Comparison of ENCODE assay signal across 1 cellular context in genomic region chr5:40798012-40798855, GRCh38.
TF ChIP-seq lines count a peak whose summit lies in the region.

TSS of gene PRKAA1 (minus strand) at chr5:40798374. CDS start at chr5:40798189, 185 bp downstream.

TF ChIP-seq in HepG2, 621 proteins besides CTCF, POLR2A, EP300 and RAD21 (continued from another document and continues in another):
- 0 out of 2 replicates have a peak, but pooled peaks have one; percentile 61 for TF ChIP-seq NAIF1 (CRISPR knock-in tag; IDR thresholded peaks at IDR 0.05; ENCODE audit: borderline replicate concordance)
- no peak for TF ChIP-seq ZNF7 (CRISPR knock-in tag; IDR thresholded peaks at IDR 0.05)
- 0 out of 2 replicates have a peak, but pooled peaks have one; percentile 34 for TF ChIP-seq SNAPC5 (CRISPR knock-in tag; IDR thresholded peaks at IDR 0.05; ENCODE audit: borderline replicate concordance)
- peak; percentile 32; the same call in 1 of the 2 replicates for TF ChIP-seq CREB1 (IDR thresholded peaks at IDR 0.05)
- peak; percentile 28; the same call in 1 of the 2 replicates for TF ChIP-seq CREB1 (CRISPR knock-in tag; IDR thresholded peaks at IDR 0.05)
- no peak for TF ChIP-seq KDM6A (CRISPR knock-in tag; IDR thresholded peaks at IDR 0.05; ENCODE audit: low read depth)
- 0 out of 2 replicates have a peak, but pooled peaks have one; percentile 23 for TF ChIP-seq ZBTB33 (CRISPR knock-in tag; IDR thresholded peaks at IDR 0.05)
- TF ChIP-seq RXRB (CRISPR knock-in tag; IDR thresholded peaks at IDR 0.05; ENCODE audit: borderline replicate concordance), result peak; percentile 26; the same call in 1 of the 2 replicates
- peak; percentile 32; the same call in 1 of the 2 replicates for TF ChIP-seq SPEN (CRISPR knock-in tag; IDR thresholded peaks at IDR 0.05; ENCODE audit: low read depth)
- peak; percentile 30; the same call in 1 of the 2 replicates for TF ChIP-seq ZNF143 (CRISPR knock-in tag; IDR thresholded peaks at IDR 0.05)
- 0 out of 2 replicates have a peak, but pooled peaks have one; percentile 15 for TF ChIP-seq ZBTB1 (CRISPR knock-in tag; IDR thresholded peaks at IDR 0.05; ENCODE audit: borderline replicate concordance)
- TF ChIP-seq JUN (CRISPR knock-in tag; IDR thresholded peaks at IDR 0.05), result no peak
- no peak for TF ChIP-seq TOPORS (CRISPR knock-in tag; IDR thresholded peaks at IDR 0.05)
- TF ChIP-seq, protein P1, sequence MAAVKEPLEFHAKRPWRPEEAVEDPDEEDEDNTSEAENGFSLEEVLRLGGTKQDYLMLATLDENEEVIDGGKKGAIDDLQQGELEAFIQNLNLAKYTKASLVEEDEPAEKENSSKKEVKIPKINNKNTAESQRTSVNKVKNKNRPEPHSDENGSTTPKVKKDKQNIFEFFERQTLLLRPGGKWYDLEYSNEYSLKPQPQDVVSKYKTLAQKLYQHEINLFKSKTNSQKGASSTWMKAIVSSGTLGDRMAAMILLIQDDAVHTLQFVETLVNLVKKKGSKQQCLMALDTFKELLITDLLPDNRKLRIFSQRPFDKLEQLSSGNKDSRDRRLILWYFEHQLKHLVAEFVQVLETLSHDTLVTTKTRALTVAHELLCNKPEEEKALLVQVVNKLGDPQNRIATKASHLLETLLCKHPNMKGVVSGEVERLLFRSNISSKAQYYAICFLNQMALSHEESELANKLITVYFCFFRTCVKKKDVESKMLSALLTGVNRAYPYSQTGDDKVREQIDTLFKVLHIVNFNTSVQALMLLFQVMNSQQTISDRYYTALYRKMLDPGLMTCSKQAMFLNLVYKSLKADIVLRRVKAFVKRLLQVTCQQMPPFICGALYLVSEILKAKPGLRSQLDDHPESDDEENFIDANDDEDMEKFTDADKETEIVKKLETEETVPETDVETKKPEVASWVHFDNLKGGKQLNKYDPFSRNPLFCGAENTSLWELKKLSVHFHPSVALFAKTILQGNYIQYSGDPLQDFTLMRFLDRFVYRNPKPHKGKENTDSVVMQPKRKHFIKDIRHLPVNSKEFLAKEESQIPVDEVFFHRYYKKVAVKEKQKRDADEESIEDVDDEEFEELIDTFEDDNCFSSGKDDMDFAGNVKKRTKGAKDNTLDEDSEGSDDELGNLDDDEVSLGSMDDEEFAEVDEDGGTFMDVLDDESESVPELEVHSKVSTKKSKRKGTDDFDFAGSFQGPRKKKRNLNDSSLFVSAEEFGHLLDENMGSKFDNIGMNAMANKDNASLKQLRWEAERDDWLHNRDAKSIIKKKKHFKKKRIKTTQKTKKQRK (IDR thresholded peaks at IDR 0.05; ENCODE audit: low read length), result no peak
- TF ChIP-seq RFXAP (CRISPR knock-in tag; IDR thresholded peaks at IDR 0.05; ENCODE audit: borderline replicate concordance), result peak; percentile 69; the same call in 1 of the 2 replicates
- TF ChIP-seq ZSCAN20 (CRISPR knock-in tag; IDR thresholded peaks at IDR 0.05; ENCODE audit: borderline replicate concordance), result peak; percentile 54; the same call in 1 of the 2 replicates
- 0 out of 2 replicates have a peak, but pooled peaks have one; percentile 9 for TF ChIP-seq IRF9 (CRISPR knock-in tag; IDR thresholded peaks at IDR 0.05; ENCODE audit: borderline replicate concordance)
- peak; percentile 62; the same call in 1 of the 2 replicates for TF ChIP-seq ZNF232 (CRISPR knock-in tag; IDR thresholded peaks at IDR 0.05; ENCODE audit: borderline replicate concordance)
- TF ChIP-seq ADNP (CRISPR knock-in tag; IDR thresholded peaks at IDR 0.05), result no peak; the same call in 1 of the 2 replicates
- TF ChIP-seq CENPX (CRISPR knock-in tag; IDR thresholded peaks at IDR 0.05), result no peak
- TF ChIP-seq FOXK1 (CRISPR knock-in tag; IDR thresholded peaks at IDR 0.05; ENCODE audit: borderline replicate concordance, low read depth), result no peak
- TF ChIP-seq FOXC1 (CRISPR knock-in tag; IDR thresholded peaks at IDR 0.05; ENCODE audit: borderline replicate concordance), result peak; percentile 53; the same call in 1 of the 2 replicates
- peak; percentile 67 for TF ChIP-seq MED1 (CRISPR knock-in tag; IDR thresholded peaks at IDR 0.05)
- peak; percentile 51; the same call in 1 of the 2 replicates for TF ChIP-seq E2F1 (CRISPR knock-in tag; IDR thresholded peaks at IDR 0.05)
- no peak for TF ChIP-seq FOXO4 (CRISPR knock-in tag; conservative IDR thresholded peaks at IDR 0.05)
- TF ChIP-seq ZNF777 (CRISPR knock-in tag; IDR thresholded peaks at IDR 0.05), result peak; percentile 63; the same call in 1 of the 2 replicates
- TF ChIP-seq ZNF160 (CRISPR knock-in tag; IDR thresholded peaks at IDR 0.05), result peak; percentile 55; the same call in 1 of the 2 replicates
- no peak for TF ChIP-seq NONO (IDR thresholded peaks at IDR 0.05)
- TF ChIP-seq NONO (CRISPR knock-in tag; conservative IDR thresholded peaks at IDR 0.05), result peak; percentile 49; the same call in 1 of the 2 replicates
- peak; percentile 87 for TF ChIP-seq ZNF687 (CRISPR knock-in tag; IDR thresholded peaks at IDR 0.05)
- 0 out of 2 replicates have a peak, but pooled peaks have one; percentile 35 for TF ChIP-seq SNAPC2 (CRISPR knock-in tag; IDR thresholded peaks at IDR 0.05)
- TF ChIP-seq MED13 (CRISPR knock-in tag; IDR thresholded peaks at IDR 0.05), result peak; percentile 82; the same call in 1 of the 2 replicates
- 0 out of 2 replicates have a peak, but pooled peaks have one; percentile 31 for TF ChIP-seq ZNF766 (CRISPR knock-in tag; IDR thresholded peaks at IDR 0.05; ENCODE audit: borderline replicate concordance)
- TF ChIP-seq TBX2 (CRISPR knock-in tag; IDR thresholded peaks at IDR 0.05; ENCODE audit: borderline replicate concordance), result peak; percentile 34; the same call in 1 of the 2 replicates
- TF ChIP-seq, protein P2, sequence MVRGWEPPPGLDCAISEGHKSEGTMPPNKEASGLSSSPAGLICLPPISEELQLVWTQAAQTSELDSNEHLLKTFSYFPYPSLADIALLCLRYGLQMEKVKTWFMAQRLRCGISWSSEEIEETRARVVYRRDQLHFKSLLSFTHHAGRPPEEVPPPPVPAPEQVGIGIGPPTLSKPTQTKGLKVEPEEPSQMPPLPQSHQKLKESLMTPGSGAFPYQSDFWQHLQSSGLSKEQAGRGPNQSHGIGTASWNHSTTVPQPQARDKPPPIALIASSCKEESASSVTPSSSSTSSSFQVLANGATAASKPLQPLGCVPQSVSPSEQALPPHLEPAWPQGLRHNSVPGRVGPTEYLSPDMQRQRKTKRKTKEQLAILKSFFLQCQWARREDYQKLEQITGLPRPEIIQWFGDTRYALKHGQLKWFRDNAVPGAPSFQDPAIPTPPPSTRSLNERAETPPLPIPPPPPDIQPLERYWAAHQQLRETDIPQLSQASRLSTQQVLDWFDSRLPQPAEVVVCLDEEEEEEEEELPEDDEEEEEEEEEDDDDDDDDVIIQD (CRISPR knock-in tag; IDR thresholded peaks at IDR 0.05; ENCODE audit: low read depth), result no peak
- no peak for TF ChIP-seq MAFK (conservative IDR thresholded peaks at IDR 0.05 in 1 of 2, IDR thresholded peaks at IDR 0.05 in 1 of 2; ENCODE audit: low read length in 2 of 2)
- TF ChIP-seq ZNF276 (CRISPR knock-in tag; IDR thresholded peaks at IDR 0.05; ENCODE audit: low read depth), result 0 out of 2 replicates have a peak, but pooled peaks have one; percentile 71
- TF ChIP-seq, protein P3, sequence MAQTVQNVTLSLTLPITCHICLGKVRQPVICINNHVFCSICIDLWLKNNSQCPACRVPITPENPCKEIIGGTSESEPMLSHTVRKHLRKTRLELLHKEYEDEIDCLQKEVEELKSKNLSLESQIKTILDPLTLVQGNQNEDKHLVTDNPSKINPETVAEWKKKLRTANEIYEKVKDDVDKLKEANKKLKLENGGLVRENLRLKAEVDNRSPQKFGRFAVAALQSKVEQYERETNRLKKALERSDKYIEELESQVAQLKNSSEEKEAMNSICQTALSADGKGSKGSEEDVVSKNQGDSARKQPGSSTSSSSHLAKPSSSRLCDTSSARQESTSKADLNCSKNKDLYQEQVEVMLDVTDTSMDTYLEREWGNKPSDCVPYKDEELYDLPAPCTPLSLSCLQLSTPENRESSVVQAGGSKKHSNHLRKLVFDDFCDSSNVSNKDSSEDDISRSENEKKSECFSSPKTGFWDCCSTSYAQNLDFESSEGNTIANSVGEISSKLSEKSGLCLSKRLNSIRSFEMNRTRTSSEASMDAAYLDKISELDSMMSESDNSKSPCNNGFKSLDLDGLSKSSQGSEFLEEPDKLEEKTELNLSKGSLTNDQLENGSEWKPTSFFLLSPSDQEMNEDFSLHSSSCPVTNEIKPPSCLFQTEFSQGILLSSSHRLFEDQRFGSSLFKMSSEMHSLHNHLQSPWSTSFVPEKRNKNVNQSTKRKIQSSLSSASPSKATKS (CRISPR knock-in tag; IDR thresholded peaks at IDR 0.05), result no peak
- no peak for TF ChIP-seq LCORL (IDR thresholded peaks at IDR 0.05)
- TF ChIP-seq LCORL (CRISPR knock-in tag; IDR thresholded peaks at IDR 0.05), result peak; percentile 54; the same call in 1 of the 2 replicates
- peak; percentile 52 for TF ChIP-seq RXRA (CRISPR knock-in tag; IDR thresholded peaks at IDR 0.05)
